9 cellular contexts compared by ENCODE assay signal in genomic region chr20:38805502-38805957, GRCh38. TPM values are rescaled to one million over a fixed set of nuclear protein-coding genes. Genes with fewer than 3 reads are reported as not detected.
DNase-seq lines count a peak whose midpoint lies in the region; ATAC-seq, FAIRE-seq and TF ChIP-seq lines count a peak whose summit lies in the region.
"Had no signal": no experiment of that assay in that cellular context is flagged by ENCODE, and none has a peak within 500 bp of the region (broad histone marks: within the 10 kb centered on the region; RNA-seq: fewer than 3 reads in every experiment).

Gene PPP1R16B, plus strand, starts transcription at chr20:38805697. Its CDS starts 30,229 bp downstream, at chr20:38835926.

- FAIRE-seq in urothelium cell line (lab: Jason Lieb, UNC), result no peak

- H3K27me3 Mint-ChIP-seq in activated naive CD4-positive, alpha-beta T cell treated with anti-CD3 and anti-CD28 coated beads, Interleukin-2, amount 50 U/mL, for 24 hours, result no peaks in the 10 kb centered on the region

- H3K4me2 ChIP-seq in SK-N-SH, result peak within 1 kb of the TSS; percentile 92

- no peaks in the 10 kb centered on the region for H3K9me3 Mint-ChIP-seq in activated naive CD4-positive, alpha-beta T cell treated with anti-CD3 and anti-CD28 coated beads, Interleukin-2, amount 50 U/mL, for 24 hours

- H3K9me2 ChIP-seq in SK-N-SH, result no peaks in the 10 kb centered on the region

- H3K27ac ChIP-seq in SK-N-SH (ENCODE audit: low read depth in 2 of 2, low read length in 1 of 2), result peak within 1 kb of the TSS in 1 of 2 experiments; percentile 77; a peak in 2 of 4 replicates
- peak within 1 kb of the TSS; percentile 61 to 74 for H3K27ac ChIP-seq in right atrium auricular region
- no peak within 1 kb of the TSS for H3K27ac ChIP-seq in rectal smooth muscle tissue (ENCODE audit: low read depth, low read length)
- H3K27ac ChIP-seq: 22Rv1 had no signal

- peaks cover 5% of the 10 kb centered on the region for H3K36me3 Mint-ChIP-seq in activated naive CD4-positive, alpha-beta T cell treated with anti-CD3 and anti-CD28 coated beads, Interleukin-2, amount 50 U/mL, for 24 hours

- CTCF ChIA-PET in SK-N-SH (lab: Yijun Ruan, JAX), result interaction anchor here (0.7 to 4.2 kb wide), 14 partner anchors 9 to 121 kb away, joined by 3 to 25 read pairs (median 5); partner anchors contain the start of gene FAM83D

- H3K9ac ChIP-seq in SK-N-SH, result no peak within 1 kb of the TSS
- peak within 1 kb of the TSS; percentile 56 for H3K9ac ChIP-seq in rectal smooth muscle tissue (ENCODE audit: low read length)

- H3K79me2 ChIP-seq in SK-N-SH (ENCODE audit: insufficient read depth), result no peaks in the 10 kb centered on the region

- TF ChIP-seq CTCF in SK-N-SH (IDR thresholded peaks at IDR 0.05) (no peak), right atrium auricular region (IDR thresholded peaks at IDR 0.05) (no peak)

- peak within 1 kb of the TSS; percentile 90 for H3K27ac Mint-ChIP-seq in activated naive CD4-positive, alpha-beta T cell treated with anti-CD3 and anti-CD28 coated beads, Interleukin-2, amount 50 U/mL, for 24 hours

- no peaks in the 10 kb centered on the region for H3F3A ChIP-seq in SK-N-SH (replicated peaks; ENCODE audit: insufficient read depth)

- WGBS in SK-N-SH (ENCODE audit: low lambda C conversion rate), result 5% methylated on average over 25 of the region's 40 CpGs

- H3K27me3 ChIP-seq in SK-N-SH (ENCODE audit: insufficient read depth), result peaks cover 32% of the 10 kb centered on the region
- peaks cover 5 to 8% of the 10 kb centered on the region in 2 donors for H3K27me3 ChIP-seq in right atrium auricular region
- peaks cover 9% of the 10 kb centered on the region for H3K27me3 ChIP-seq in rectal smooth muscle tissue (ENCODE audit: control insufficient read depth, insufficient read depth, low read length)

- TF ChIP-seq RAD21 in SK-N-SH (IDR thresholded peaks at IDR 0.05; ENCODE audit: low read length), result no peak

- peaks cover 54% of the 10 kb centered on the region for H3K4me1 Mint-ChIP-seq in activated naive CD4-positive, alpha-beta T cell treated with anti-CD3 and anti-CD28 coated beads, Interleukin-2, amount 50 U/mL, for 24 hours

- POLR2A ChIA-PET in SK-N-SH (lab: Yijun Ruan, JAX), result interaction anchor here (0.9 to 3.5 kb wide), 7 partner anchors 25 to 121 kb away, joined by 3 to 34 read pairs (median 4); partner anchors contain the start of gene FAM83D

- ATAC-seq in HG03108 (IDR thresholded peaks at IDR 0.05; ENCODE audit: unreplicated experiment), result peak; percentile 33

- H3K4me1 ChIP-seq in SK-N-SH (ENCODE audit: control insufficient read depth in 1 of 2, insufficient read depth in 2 of 2, low read depth in 1 of 2, low read length in 1 of 2), result peaks cover 0 to 22% of the 10 kb centered on the region in 2 experiments; a peak in 1 of 4 replicates
- peaks cover 0 to 28% of the 10 kb centered on the region in 2 donors for H3K4me1 ChIP-seq in right atrium auricular region
- no peaks in the 10 kb centered on the region for H3K4me1 ChIP-seq in rectal smooth muscle tissue (ENCODE audit: control insufficient read depth, insufficient read depth, low read length)

- H3K36me3 ChIP-seq in SK-N-SH (replicated peaks in 1 of 2; ENCODE audit: control insufficient read depth in 1 of 2, insufficient read depth in 2 of 2, low read length in 1 of 2) (no peaks in the 10 kb centered on the region), right atrium auricular region (no peaks in the 10 kb centered on the region), rectal smooth muscle tissue (ENCODE audit: control insufficient read depth, insufficient read depth, low read length) (no peaks in the 10 kb centered on the region)

- TF ChIP-seq EP300 in SK-N-SH (IDR thresholded peaks at IDR 0.05; ENCODE audit: borderline replicate concordance in 1 of 2, low read depth in 1 of 2, low read length in 1 of 2), result no peak

- H3K4me3 ChIP-seq in SK-N-SH (ENCODE audit: low read depth in 2 of 2, low read length in 1 of 2), result peak within 1 kb of the TSS; percentile 56
- H3K4me3 ChIP-seq in right atrium auricular region, result peak within 1 kb of the TSS; percentile 56 to 70
- H3K4me3 ChIP-seq in rectal smooth muscle tissue (ENCODE audit: low read length), result peak within 1 kb of the TSS; percentile 73

- H3K4me3 Mint-ChIP-seq in activated naive CD4-positive, alpha-beta T cell treated with anti-CD3 and anti-CD28 coated beads, Interleukin-2, amount 50 U/mL, for 24 hours, result peak within 1 kb of the TSS; percentile 86

- no peaks in the 10 kb centered on the region for H3K9me3 ChIP-seq in SK-N-SH
- H3K9me3 ChIP-seq in right atrium auricular region, result no peaks in the 10 kb centered on the region

- H4K20me1 ChIP-seq in SK-N-SH (ENCODE audit: insufficient read depth), result no peaks in the 10 kb centered on the region

- DNase-seq in DMS 273 (lab: John Stamatoyannopoulos, UW; ENCODE audit: unreplicated experiment) (peak; percentile 79), DMS 273 treated with DMSO at 0.1 percent for 48 hours (lab: John Stamatoyannopoulos, UW) (no peak), SK-N-SH (peak; percentile 94), right atrium auricular region (ENCODE audit: low spot score) (no peak), urothelium cell line (ENCODE audit: low spot score) (peak; percentile 83)

- peak within 1 kb of the TSS; percentile 83 for H2AFZ ChIP-seq in SK-N-SH (ENCODE audit: low read depth)

TF ChIP-seq in SK-N-SH, 30 proteins besides CTCF, POLR2A, EP300 and RAD21:
- TF ChIP-seq SMC3 (IDR thresholded peaks at IDR 0.05; ENCODE audit: low read depth, low read length), result no peak
- TF ChIP-seq RCOR1 (IDR thresholded peaks at IDR 0.05; ENCODE audit: low read length), result no peak
- TF ChIP-seq FOXJ3 (CRISPR knock-in tag; IDR thresholded peaks at IDR 0.05), result no peak
- TF ChIP-seq MXI1 (IDR thresholded peaks at IDR 0.05; ENCODE audit: low read depth, low read length), result peak; percentile 15; the same call in 1 of the 2 replicates
- TF ChIP-seq GABPA (IDR thresholded peaks at IDR 0.05; ENCODE audit: low read depth), result no peak
TF ChIP-seq in SK-N-SH: peak in this region for 1.

RNA-seq across cellular contexts. Expression of gene PPP1R16B, which starts in this region (rescaled TPM):
- 0.28 and 0.91 TPM in 2 replicates for polyA plus RNA-seq in SK-N-SH (2012; rRNA removed)
- polyA plus RNA-seq in SK-N-SH (2012; cell fraction: cytosol; rRNA removed), result 0.49 and 1.1 TPM in 2 replicates
- polyA plus RNA-seq in SK-N-SH (2012; cell fraction: nucleus; rRNA removed), result 0.61 and 0.90 TPM in 2 replicates
- 1 to 10 TPM in 1 of 2 donors, under 1 TPM in 1; 0.96 to 6.6 TPM for total RNA-seq in right atrium auricular region

Comparison
In these comparisons a context has a peak if more than half of its experiments do, and no peak if none do; other contexts are left out.
1. DNase-seq: peak in DMS 273 (single experiment), SK-N-SH (single experiment) and urothelium cell line (single experiment); none in DMS 273 treated with DMSO at 0.1 percent for 48 hours (single experiment) and right atrium auricular region (single experiment).
2. Peak in every context shown above with its lines, with median percentiles within 50 percentile points of each other: H3K4me3 ChIP-seq.